ENCODE assay signal across 1 cellular context in the genomic region with DNA sequence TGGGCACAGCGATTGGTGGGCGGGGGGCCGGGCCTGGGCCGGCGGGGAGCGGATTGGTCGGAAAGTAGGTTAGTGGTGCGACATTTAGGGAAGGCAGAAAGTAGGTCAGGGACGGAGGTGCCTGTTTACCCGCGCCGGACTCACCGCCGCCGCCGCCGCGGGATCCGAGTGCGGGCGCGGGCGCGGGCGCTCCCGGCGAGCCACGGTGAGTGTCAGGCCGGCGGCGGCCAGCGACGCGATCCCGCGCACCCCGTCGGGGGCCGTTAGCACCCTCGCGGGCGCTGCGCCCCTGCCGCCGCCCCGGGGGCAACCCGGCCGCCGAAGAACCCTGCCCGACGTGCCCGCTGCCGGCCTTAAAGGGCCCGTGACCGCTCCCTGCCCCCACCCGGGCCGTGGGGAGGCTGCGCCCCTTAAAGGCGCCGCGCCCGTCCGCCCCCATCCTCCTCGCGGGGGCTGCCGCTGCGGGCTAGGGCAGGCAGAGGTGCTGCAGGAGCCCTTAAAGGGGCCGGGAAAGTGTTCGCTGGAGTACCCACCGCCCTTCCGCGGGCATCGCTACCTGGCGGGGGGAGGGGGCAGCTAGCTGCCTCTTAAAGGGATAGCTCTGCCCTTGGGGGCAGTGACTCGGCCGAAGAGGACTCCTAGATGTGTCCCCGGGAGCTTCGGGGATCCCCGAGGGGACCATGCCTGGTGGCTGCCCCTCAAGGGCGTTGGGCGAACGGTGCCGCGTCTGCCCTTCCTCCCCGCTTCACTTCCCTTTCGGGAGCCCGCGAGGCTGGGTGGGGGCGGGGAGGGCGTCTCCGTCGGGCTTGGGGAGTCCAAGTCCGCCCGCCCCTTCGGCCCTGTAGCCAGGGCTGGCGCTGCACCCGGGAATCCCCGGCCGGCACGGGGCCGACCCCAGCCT.
A peak's percentile ranks its signal among the peaks of the same experiment; 100 is the strongest.
TF ChIP-seq lines count a peak whose summit lies in the region.

A gene (plus strand): TSS at position 72 of the 901 bp plus-strand sequence. CDS start 76,519 bp downstream, outside the sequence.

TF ChIP-seq in HCT116, 20 proteins besides CTCF, POLR2A, EP300 and RAD21:
- TF ChIP-seq EZH2phosphoT487 (IDR thresholded peaks at IDR 0.05; ENCODE audit: borderline replicate concordance) (no peak), FOSL1 (IDR thresholded peaks at IDR 0.05; ENCODE audit: low read depth) (no peak), ZNF274 (IDR thresholded peaks at IDR 0.05; ENCODE audit: low read depth, low read length) (no peak), ZFX (IDR thresholded peaks at IDR 0.05) (no peak), YY1 (IDR thresholded peaks at IDR 0.05; ENCODE audit: extremely low read depth, insufficient replicate concordance, low read depth, low read length) (no peak), EGR1 (IDR thresholded peaks at IDR 0.05; ENCODE audit: low read depth) (no peak), CEBPB (IDR thresholded peaks at IDR 0.05; ENCODE audit: low read depth) (no peak), SRF (IDR thresholded peaks at IDR 0.05; ENCODE audit: low read depth) (no peak), TCF7L2 (IDR thresholded peaks at IDR 0.05; ENCODE audit: borderline replicate concordance, extremely low read depth, insufficient read depth, insufficient read length) (peak; percentile 59), POLR2AphosphoS5 (IDR thresholded peaks at IDR 0.05; ENCODE audit: low read depth, low read length) (0 out of 2 replicates have a peak, but pooled peaks have one; percentile 9)
- TF ChIP-seq, protein P1, sequence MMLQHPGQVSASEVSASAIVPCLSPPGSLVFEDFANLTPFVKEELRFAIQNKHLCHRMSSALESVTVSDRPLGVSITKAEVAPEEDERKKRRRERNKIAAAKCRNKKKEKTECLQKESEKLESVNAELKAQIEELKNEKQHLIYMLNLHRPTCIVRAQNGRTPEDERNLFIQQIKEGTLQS (IDR thresholded peaks at IDR 0.05) = no peak
- TF ChIP-seq, protein P2, sequence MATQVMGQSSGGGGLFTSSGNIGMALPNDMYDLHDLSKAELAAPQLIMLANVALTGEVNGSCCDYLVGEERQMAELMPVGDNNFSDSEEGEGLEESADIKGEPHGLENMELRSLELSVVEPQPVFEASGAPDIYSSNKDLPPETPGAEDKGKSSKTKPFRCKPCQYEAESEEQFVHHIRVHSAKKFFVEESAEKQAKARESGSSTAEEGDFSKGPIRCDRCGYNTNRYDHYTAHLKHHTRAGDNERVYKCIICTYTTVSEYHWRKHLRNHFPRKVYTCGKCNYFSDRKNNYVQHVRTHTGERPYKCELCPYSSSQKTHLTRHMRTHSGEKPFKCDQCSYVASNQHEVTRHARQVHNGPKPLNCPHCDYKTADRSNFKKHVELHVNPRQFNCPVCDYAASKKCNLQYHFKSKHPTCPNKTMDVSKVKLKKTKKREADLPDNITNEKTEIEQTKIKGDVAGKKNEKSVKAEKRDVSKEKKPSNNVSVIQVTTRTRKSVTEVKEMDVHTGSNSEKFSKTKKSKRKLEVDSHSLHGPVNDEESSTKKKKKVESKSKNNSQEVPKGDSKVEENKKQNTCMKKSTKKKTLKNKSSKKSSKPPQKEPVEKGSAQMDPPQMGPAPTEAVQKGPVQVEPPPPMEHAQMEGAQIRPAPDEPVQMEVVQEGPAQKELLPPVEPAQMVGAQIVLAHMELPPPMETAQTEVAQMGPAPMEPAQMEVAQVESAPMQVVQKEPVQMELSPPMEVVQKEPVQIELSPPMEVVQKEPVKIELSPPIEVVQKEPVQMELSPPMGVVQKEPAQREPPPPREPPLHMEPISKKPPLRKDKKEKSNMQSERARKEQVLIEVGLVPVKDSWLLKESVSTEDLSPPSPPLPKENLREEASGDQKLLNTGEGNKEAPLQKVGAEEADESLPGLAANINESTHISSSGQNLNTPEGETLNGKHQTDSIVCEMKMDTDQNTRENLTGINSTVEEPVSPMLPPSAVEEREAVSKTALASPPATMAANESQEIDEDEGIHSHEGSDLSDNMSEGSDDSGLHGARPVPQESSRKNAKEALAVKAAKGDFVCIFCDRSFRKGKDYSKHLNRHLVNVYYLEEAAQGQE (IDR thresholded peaks at IDR 0.05; ENCODE audit: low read depth) = no peak
- TF ChIP-seq, protein P3, sequence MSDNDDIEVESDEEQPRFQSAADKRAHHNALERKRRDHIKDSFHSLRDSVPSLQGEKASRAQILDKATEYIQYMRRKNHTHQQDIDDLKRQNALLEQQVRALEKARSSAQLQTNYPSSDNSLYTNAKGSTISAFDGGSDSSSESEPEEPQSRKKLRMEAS (IDR thresholded peaks at IDR 0.05) = peak; percentile 62
- TF ChIP-seq, protein P4, sequence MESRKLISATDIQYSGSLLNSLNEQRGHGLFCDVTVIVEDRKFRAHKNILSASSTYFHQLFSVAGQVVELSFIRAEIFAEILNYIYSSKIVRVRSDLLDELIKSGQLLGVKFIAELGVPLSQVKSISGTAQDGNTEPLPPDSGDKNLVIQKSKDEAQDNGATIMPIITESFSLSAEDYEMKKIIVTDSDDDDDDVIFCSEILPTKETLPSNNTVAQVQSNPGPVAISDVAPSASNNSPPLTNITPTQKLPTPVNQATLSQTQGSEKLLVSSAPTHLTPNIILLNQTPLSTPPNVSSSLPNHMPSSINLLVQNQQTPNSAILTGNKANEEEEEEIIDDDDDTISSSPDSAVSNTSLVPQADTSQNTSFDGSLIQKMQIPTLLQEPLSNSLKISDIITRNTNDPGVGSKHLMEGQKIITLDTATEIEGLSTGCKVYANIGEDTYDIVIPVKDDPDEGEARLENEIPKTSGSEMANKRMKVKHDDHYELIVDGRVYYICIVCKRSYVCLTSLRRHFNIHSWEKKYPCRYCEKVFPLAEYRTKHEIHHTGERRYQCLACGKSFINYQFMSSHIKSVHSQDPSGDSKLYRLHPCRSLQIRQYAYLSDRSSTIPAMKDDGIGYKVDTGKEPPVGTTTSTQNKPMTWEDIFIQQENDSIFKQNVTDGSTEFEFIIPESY (IDR thresholded peaks at IDR 0.05; ENCODE audit: extremely low read depth, insufficient replicate concordance, low read length) = no peak
